Comparison of ENCODE assay signal across 8 cellular contexts in genomic region chr5:169647566-169647965, GRCh38. TPM values are rescaled to one million over a fixed set of nuclear protein-coding genes. Genes with fewer than 3 reads are reported as not detected.
DNase-seq lines count a peak whose midpoint lies in the region; ATAC-seq and FAIRE-seq lines count a peak whose summit lies in the region.
"Had no signal": no experiment of that assay in that cellular context is flagged by ENCODE, and none has a peak within 500 bp of the region (broad histone marks: within the 10 kb centered on the region; RNA-seq: fewer than 3 reads in every experiment).

No MANE protein-coding gene starts in this region.

- ATAC-seq in HG02870 (IDR thresholded peaks at IDR 0.05; ENCODE audit: unreplicated experiment): peak; percentile 28

- peak; percentile 79 for FAIRE-seq in GM19239 (lab: Jason Lieb, UNC)
- FAIRE-seq: endometrium had no signal

- DNase-seq in GM19239 (ENCODE audit: insufficient read length, low spot score): no peak
- DNase-seq in RPMI7951 (ENCODE audit: low read depth): peak; percentile 15
- peak; percentile 42 for DNase-seq in pons (ENCODE audit: low spot score)
- no peak for DNase-seq in NCI-H2171 treated with DMSO at 0.1 percent for 48 hours (lab: John Stamatoyannopoulos, UW)
- DNase-seq in activated effector memory CD4-positive, alpha-beta T cell treated with Interleukin-2 at 50 U/mL for 16 hours: no peak
- DNase-seq in hepatic stellate cell (ENCODE audit: low spot score): no peak

RNA-seq across cellular contexts. Expression of gene DOCK2, which starts 10.5 kb away (rescaled TPM):
- total RNA-seq in RPMI7951 (2014; rRNA removed; shearing (Covaris generic)): 12.5 and 13.0 TPM in 2 replicates

Comparison
In these comparisons a context has a peak if more than half of its experiments do, and no peak if none do; other contexts are left out.
1. DNase-seq: peak in RPMI7951 (single experiment) and pons (single experiment); none in GM19239 (single experiment), NCI-H2171 treated with DMSO at 0.1 percent for 48 hours (single experiment), activated effector memory CD4-positive, alpha-beta T cell treated with Interleukin-2 at 50 U/mL for 16 hours (single experiment) and hepatic stellate cell (single experiment).